Comparison of ENCODE assay signal across 14 cellular contexts in genomic region chr2:134306521-134306920, GRCh38.
"Had no signal": no experiment of that assay in that cellular context is flagged by ENCODE, and none has a peak within 500 bp of the region (broad histone marks: within the 10 kb centered on the region; RNA-seq: fewer than 3 reads in every experiment).

No MANE protein-coding gene starts in this region.

- H3K27ac Mint-ChIP-seq: activated CD4-positive, alpha-beta T cell treated with anti-CD3 and anti-CD28 coated beads for 36 hours; activated CD8-positive, alpha-beta T cell treated with anti-CD3 and anti-CD28 coated beads for 36 hours; activated naive CD8-positive, alpha-beta T cell treated with anti-CD3 and anti-CD28 coated beads, Interleukin-2, amount 50 U/mL, for 24 hours; activated T-cell treated with anti-CD3 and anti-CD28 coated beads, Interleukin-2, amount 50 U/mL, for 72 hours; stimulated activated memory B cell treated with anti-CD40 and anti-IgM and Interleukin-4, amounts not matched to agents 10 μg/mL and 1 μg/mL and 100 μg/mL, for 72 hours; T-helper 2 cell treated with Interferon-gamma antibody and Interleukin-4, amounts not matched to agents 5 μg/mL and 100 μg/mL, for 36 hours; type B pancreatic cell had no signal

- H3K27me3 ChIP-seq: right lobe of liver had no signal

- H3K4me3 ChIP-seq: right lobe of liver had no signal

- H3K27ac ChIP-seq: right lobe of liver had no signal

- FAIRE-seq: astrocyte, colon had no signal

- H3K4me3 Mint-ChIP-seq: activated CD4-positive, alpha-beta T cell treated with anti-CD3 and anti-CD28 coated beads for 36 hours; activated CD8-positive, alpha-beta T cell treated with anti-CD3 and anti-CD28 coated beads for 36 hours; activated naive CD8-positive, alpha-beta T cell treated with anti-CD3 and anti-CD28 coated beads, Interleukin-2, amount 50 U/mL, for 24 hours; activated T-cell treated with anti-CD3 and anti-CD28 coated beads, Interleukin-2, amount 50 U/mL, for 72 hours; naive thymus-derived CD4-positive, alpha-beta T cell; stimulated activated memory B cell treated with anti-CD40 and anti-IgM and Interleukin-4, amounts not matched to agents 10 μg/mL and 1 μg/mL and 100 μg/mL, for 72 hours; T-helper 2 cell treated with Interferon-gamma antibody and Interleukin-4, amounts not matched to agents 5 μg/mL and 100 μg/mL, for 36 hours; type B pancreatic cell had no signal

- DNase-seq: activated CD4-positive, alpha-beta T cell treated with anti-CD3 and anti-CD28 coated beads for 36 hours; activated CD8-positive, alpha-beta memory T cell treated with anti-CD3 and anti-CD28 coated beads, Interleukin-2, amount 50 U/mL, for 4 hours; activated CD8-positive, alpha-beta T cell treated with anti-CD3 and anti-CD28 coated beads for 36 hours; activated naive CD4-positive, alpha-beta T cell treated with Interleukin-2 at 50 U/mL for 16 hours; activated naive CD8-positive, alpha-beta T cell treated with anti-CD3 and anti-CD28 coated beads, Interleukin-2, amount 50 U/mL, for 24 hours; activated T-cell treated with anti-CD3 and anti-CD28 coated beads, Interleukin-2, amount 50 U/mL, for 72 hours; hippocampal formation; naive thymus-derived CD4-positive, alpha-beta T cell; right lobe of liver had no signal

- H3K27me3 Mint-ChIP-seq: activated CD4-positive, alpha-beta T cell treated with anti-CD3 and anti-CD28 coated beads for 36 hours; activated CD8-positive, alpha-beta T cell treated with anti-CD3 and anti-CD28 coated beads for 36 hours; activated naive CD8-positive, alpha-beta T cell treated with anti-CD3 and anti-CD28 coated beads, Interleukin-2, amount 50 U/mL, for 24 hours; stimulated activated memory B cell treated with anti-CD40 and anti-IgM and Interleukin-4, amounts not matched to agents 10 μg/mL and 1 μg/mL and 100 μg/mL, for 72 hours; type B pancreatic cell had no signal

- ATAC-seq: activated CD4-positive, alpha-beta T cell treated with anti-CD3 and anti-CD28 coated beads for 36 hours; activated CD8-positive, alpha-beta T cell treated with anti-CD3 and anti-CD28 coated beads for 36 hours; activated naive CD8-positive, alpha-beta T cell treated with anti-CD3 and anti-CD28 coated beads, Interleukin-2, amount 50 U/mL, for 24 hours; activated T-cell treated with anti-CD3 and anti-CD28 coated beads, Interleukin-2, amount 50 U/mL, for 72 hours; naive thymus-derived CD4-positive, alpha-beta T cell; stimulated activated memory B cell treated with anti-CD40 and anti-IgM and Interleukin-4, amounts not matched to agents 10 μg/mL and 1 μg/mL and 100 μg/mL, for 72 hours had no signal

- H3K4me1 ChIP-seq: right lobe of liver had no signal

- H3K9me3 Mint-ChIP-seq: type B pancreatic cell had no signal
